In the genomic region with DNA sequence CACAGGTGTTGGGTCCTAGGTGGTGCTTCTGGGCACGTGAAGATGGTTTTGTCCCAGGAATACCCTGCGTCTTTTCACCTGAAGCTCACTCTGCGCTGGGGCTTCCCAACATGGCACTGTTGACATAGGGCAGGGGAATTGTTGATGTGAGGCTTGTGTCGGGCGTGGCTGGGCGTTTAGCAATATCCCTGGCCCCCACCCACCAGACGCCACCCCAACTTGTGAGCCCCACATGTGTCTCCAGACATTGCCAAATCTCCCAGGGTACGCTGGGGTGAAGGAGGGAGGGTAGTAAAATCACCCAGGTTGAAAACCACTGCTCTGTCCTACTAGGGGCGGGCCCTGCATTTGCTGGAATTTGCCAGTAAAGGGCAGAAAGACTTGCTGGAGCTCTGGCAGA, we compare ENCODE assay signal across 27 cellular contexts. TPM values are rescaled to one million over a fixed set of nuclear protein-coding genes. Genes with fewer than 3 reads are reported as not detected.
A peak's percentile ranks its signal among the peaks of the same experiment; 100 is the strongest.
DNase-seq lines count a peak whose midpoint lies in the region; ATAC-seq, FAIRE-seq and TF ChIP-seq lines count a peak whose summit lies in the region.
"Had no signal": no experiment of that assay in that cellular context is flagged by ENCODE, and none has a peak within 500 bp of the region (broad histone marks: within the 10 kb centered on the region; RNA-seq: fewer than 3 reads in every experiment).

No MANE protein-coding gene starts in this region.

- H3K4me2 ChIP-seq in HepG2 (ENCODE audit: low read depth, low read length), result no peak overlapping the region
- H3K4me2 ChIP-seq: A549 had no signal

- WGBS in stomach, 5 donors, result 80 to 91% (median 87%) methylated on average over 8 to 9 of the region's 9 CpGs
- 92% methylated on average over 6 of the region's 9 CpGs for WGBS in HepG2 (ENCODE audit: low lambda C conversion rate)

- H3K4me1 Mint-ChIP-seq in chondrocyte (ENCODE audit: low read depth), result peaks cover 96% of the 10 kb centered on the region

- DNase-seq in chondrocyte (ENCODE audit: low spot score) (no peak), left colon (no peak), stomach (no peak), HUDEP-2 (lab: John Stamatoyannopoulos, UW; ENCODE audit: unreplicated experiment in 76 of 76) (no peak), NCI-H446 (lab: John Stamatoyannopoulos, UW) (no peak), HepG2 (ENCODE audit: low spot score) (no peak)
- no peak for DNase-seq in activated effector memory CD4-positive, alpha-beta T cell treated with Interleukin-2 at 50 U/mL for 16 hours
- DNase-seq: Caco-2; CD8-positive, alpha-beta T cell; HCEC 1CT; NCI-H1048; NCI-H1436; NCI-H187; NCI-H2081 treated with DMSO at 0.1 percent for 48 hours; NCI-H2171; NCI-H345; NCI-H524; NCI-H774; PC-3; SJCRH30 had no signal

- H3K4me3 Mint-ChIP-seq in chondrocyte (ENCODE audit: unreplicated experiment), result no peak overlapping the region
- H3K4me3 Mint-ChIP-seq: B cell; CD8-positive, alpha-beta T cell had no signal

- no peaks in the 10 kb centered on the region for H3K9me3 Mint-ChIP-seq in chondrocyte (ENCODE audit: low read depth)
- H3K9me3 Mint-ChIP-seq: CD8-positive, alpha-beta T cell had no signal

- BruUV-seq in HepG2 (replicated peaks; lab: Mats Ljungman, UMichigan), result no TSS peak

- TF ChIP-seq RAD21 in HepG2 (CRISPR knock-in tag; IDR thresholded peaks at IDR 0.05), result no peak

- no peaks in the 10 kb centered on the region for H3K9me3 ChIP-seq in stomach
- no peaks in the 10 kb centered on the region for H3K9me3 ChIP-seq in HepG2 (ENCODE audit: low read length)
- H3K9me3 ChIP-seq: A549, Caco-2, SJCRH30 had no signal

- ATAC-seq in left colon (peak; percentile 21), HepG2 (no peak)
- ATAC-seq: A549; CD8-positive, alpha-beta T cell; PC-3; Right ventricle myocardium inferior; SK-N-SH treated with all-trans-retinoic acid at 6 μM for 48 hours had no signal

- TF ChIP-seq CTCF in chondrocyte (IDR thresholded peaks at IDR 0.05) (no peak), stomach (IDR thresholded peaks at IDR 0.05) (no peak), HepG2 (CRISPR knock-in tag; IDR thresholded peaks at IDR 0.05) (no peak)

- H3K4me1 ChIP-seq in stomach (peaks cover 20 to 65% (median 44%) of the 10 kb centered on the region in 4 donors), HepG2 (ENCODE audit: insufficient read depth, low read length) (peaks cover 14% of the 10 kb centered on the region)
- H3K4me1 ChIP-seq: Caco-2 had no signal

- intact Hi-C loops in left colon (cut with DNase I, micrococcal nuclease), result no loop called here
- intact Hi-C loops in stomach (cut with DNase I; ENCODE audit: low total_unique reads), result no loop called here
- intact Hi-C loops in HepG2 (cut with micrococcal nuclease; ENCODE audit: unreplicated experiment), result no loop called here

- H3K27ac ChIP-seq in stomach (peak overlapping the region in 3 of 5 donors; percentile 17 to 84 (median 20)), HepG2 (ENCODE audit: extremely low read length, insufficient read depth, low read length) (no peak overlapping the region)
- H3K27ac ChIP-seq: C4-2B, SJCRH30 had no signal

- H3K27ac Mint-ChIP-seq in chondrocyte (ENCODE audit: unreplicated experiment), result peak overlapping the region; percentile 87
- H3K27ac Mint-ChIP-seq: B cell; CD8-positive, alpha-beta T cell had no signal

- FAIRE-seq in HepG2 (lab: Jason Lieb, UNC), result no peak
- FAIRE-seq: A549, G401.6, H1 had no signal

- H3K27me3 Mint-ChIP-seq in chondrocyte (ENCODE audit: low read depth), result no peaks in the 10 kb centered on the region
- H3K27me3 Mint-ChIP-seq: B cell had no signal

- peaks cover 1% of the 10 kb centered on the region for H3K79me2 ChIP-seq in HepG2 (ENCODE audit: insufficient read depth, low read length)

- TF ChIP-seq EP300 in stomach (IDR thresholded peaks at IDR 0.05) (no peak), HepG2 (IDR thresholded peaks at IDR 0.05; ENCODE audit: low read depth in 2 of 2, low read length in 2 of 2) (no peak), HepG2 (CRISPR knock-in tag; IDR thresholded peaks at IDR 0.05; ENCODE audit: borderline replicate concordance) (no peak)

- H2AFZ ChIP-seq in HepG2 (ENCODE audit: low read length), result no peak overlapping the region

- CTCF ChIA-PET in HepG2 (lab: Yijun Ruan, JAX; ENCODE audit: low intra/inter-chr PET ratio, low total read pairs), result no interaction called here

- H3K27me3 ChIP-seq in stomach (no peaks in the 10 kb centered on the region), HepG2 (ENCODE audit: control insufficient read depth in 1 of 2, insufficient read depth in 2 of 2, low read length in 2 of 2) (no peaks in the 10 kb centered on the region)

- peaks cover 23% of the 10 kb centered on the region for H3K36me3 Mint-ChIP-seq in chondrocyte (ENCODE audit: low read depth)
- H3K36me3 Mint-ChIP-seq: CD8-positive, alpha-beta T cell had no signal

- H3K36me3 ChIP-seq in stomach (no peaks in the 10 kb centered on the region), HepG2 (replicated peaks in 1 of 2; ENCODE audit: control insufficient read depth in 1 of 2, insufficient read depth in 2 of 2, low read length in 2 of 2) (no peaks in the 10 kb centered on the region)
- H3K36me3 ChIP-seq: SJCRH30 had no signal

- in situ Hi-C loops in HepG2 (cut with HindIII; ENCODE audit: extremely low pct_ligation_motif_present, low pct_unique_long_range_greater_than_20kb), result no loop called here

- peaks cover 5% of the 10 kb centered on the region; the same call in 1 of the 2 replicates for H4K20me1 ChIP-seq in HepG2 (ENCODE audit: insufficient read depth, low read length)

- POLR2A ChIA-PET in HepG2 (lab: Yijun Ruan, JAX), result no interaction called here

- H3K9ac ChIP-seq in HepG2 (ENCODE audit: insufficient read depth, low read depth, low read length), result no peak overlapping the region

- no peak overlapping the region for H3K4me3 ChIP-seq in stomach
- no peak overlapping the region for H3K4me3 ChIP-seq in HepG2 (replicated peaks in 1 of 3; ENCODE audit: insufficient read depth in 1 of 3, low read depth in 2 of 3, low read length in 3 of 3)
- H3K4me3 ChIP-seq: A549, SJCRH30 had no signal

- TF ChIP-seq POLR2A in stomach (IDR thresholded peaks at IDR 0.05) (no peak), HepG2 (IDR thresholded peaks at IDR 0.05; ENCODE audit: insufficient read depth in 1 of 2, low read depth in 2 of 2, low read length in 2 of 2) (no peak)

TF ChIP-seq in HepG2, 621 proteins besides CTCF, POLR2A, EP300 and RAD21:
- TF ChIP-seq MAFK (conservative IDR thresholded peaks at IDR 0.05 in 1 of 2, IDR thresholded peaks at IDR 0.05 in 1 of 2; ENCODE audit: low read length in 2 of 2) (no peak), SRY (CRISPR knock-in tag; IDR thresholded peaks at IDR 0.05) (no peak), ZNF639 (CRISPR knock-in tag; conservative IDR thresholded peaks at IDR 0.05) (no peak), ZNF510 (CRISPR knock-in tag; IDR thresholded peaks at IDR 0.05; ENCODE audit: low read depth) (no peak), MAFG (CRISPR knock-in tag; IDR thresholded peaks at IDR 0.05) (no peak), KDM6A (CRISPR knock-in tag; IDR thresholded peaks at IDR 0.05; ENCODE audit: low read depth) (no peak), ZFP90 (CRISPR knock-in tag; IDR thresholded peaks at IDR 0.05; ENCODE audit: borderline replicate concordance) (no peak), ZNF883 (CRISPR knock-in tag; IDR thresholded peaks at IDR 0.05; ENCODE audit: not compliant biosample characterization) (no peak)

RNA-seq across cellular contexts. Expression of gene SPSB1, which starts 36.0 kb away (rescaled TPM):
- total RNA-seq in chondrocyte (164 to 184 TPM (median 173 TPM) in 3 replicates), left colon (10 to 100 TPM; 30.3 to 56.4 TPM), stomach (10 to 100 TPM in 4 of 5 donors, 1 to 10 TPM in 1; 2.3 to 28.7 (median 15.1) TPM), HepG2 (2016; rRNA removed; fragmentation: Illumina TruSeq; extraction: Trizol) (5.0 and 7.1 TPM in 2 replicates)
- polyA plus RNA-seq in stomach (10 to 100 TPM in 2 of 3 donors, 1 to 10 TPM in 1; 9.4 to 26.3 (median 14.7) TPM), HepG2 (2011; rRNA removed) (8.0 and 10.9 TPM in 2 replicates)
- 2.4 and 2.5 TPM in 2 replicates for total RNA-seq in HepG2 (2016; cell fraction: cytosol; rRNA removed; fragmentation: Illumina TruSeq; extraction: Trizol; ENCODE audit: low read depth)
- 5.2 and 5.8 TPM in 2 replicates for total RNA-seq in HepG2 (2016; cell fraction: insoluble cytoplasmic fraction; rRNA removed; fragmentation: Illumina TruSeq; extraction: Trizol)
- total RNA-seq in HepG2 (2016; cell fraction: membrane; rRNA removed; fragmentation: Illumina TruSeq; extraction: Trizol), result 4.4 and 5.9 TPM in 2 replicates
- 4.3 and 4.4 TPM in 2 replicates for total RNA-seq in HepG2 (2016; cell fraction: nucleus; rRNA removed; fragmentation: Illumina TruSeq; extraction: Trizol)
- 8.1 and 8.5 TPM in 2 replicates for polyA plus RNA-seq in HepG2 (2011; cell fraction: cytosol; rRNA removed)
- 5.1 TPM in 2 replicates for polyA plus RNA-seq in HepG2 (2011; cell fraction: nucleus; rRNA removed)
- polyA plus RNA-seq in HepG2 (2012), result 4.0 and 7.7 TPM in 2 replicates
- 1.9 and 2.2 TPM in 2 replicates for polyA plus RNA-seq in HepG2 (2016; cell fraction: cytosol; fragmentation: Illumina TruSeq; extraction: Trizol; ENCODE audit: low read depth)
- 7.3 and 7.8 TPM in 2 replicates for polyA plus RNA-seq in HepG2 (2016; cell fraction: insoluble cytoplasmic fraction; fragmentation: Illumina TruSeq; extraction: Trizol; ENCODE audit: low read depth)
- polyA plus RNA-seq in HepG2 (2016; cell fraction: membrane; fragmentation: Illumina TruSeq; extraction: Trizol; ENCODE audit: low read depth), result 3.9 and 4.2 TPM in 2 replicates
- polyA plus RNA-seq in HepG2 (2016; cell fraction: nucleus; fragmentation: Illumina TruSeq; extraction: Trizol; ENCODE audit: insufficient read depth, low read depth), result 3.9 and 4.4 TPM in 2 replicates
- 9.2 and 17.1 TPM in 2 replicates for polyA minus RNA-seq in HepG2 (2011; rRNA and poly(A)+ RNA removed; ENCODE audit: low replicate concordance)
- 3.6 and 6.4 TPM in 2 replicates for polyA minus RNA-seq in HepG2 (2011; cell fraction: cytosol; rRNA and poly(A)+ RNA removed)
- polyA minus RNA-seq in HepG2 (2011; cell fraction: nucleus; rRNA and poly(A)+ RNA removed), result 3.1 and 4.2 TPM in 2 replicates
